Comparison of ENCODE assay signal across 8 cellular contexts in the genomic region with DNA sequence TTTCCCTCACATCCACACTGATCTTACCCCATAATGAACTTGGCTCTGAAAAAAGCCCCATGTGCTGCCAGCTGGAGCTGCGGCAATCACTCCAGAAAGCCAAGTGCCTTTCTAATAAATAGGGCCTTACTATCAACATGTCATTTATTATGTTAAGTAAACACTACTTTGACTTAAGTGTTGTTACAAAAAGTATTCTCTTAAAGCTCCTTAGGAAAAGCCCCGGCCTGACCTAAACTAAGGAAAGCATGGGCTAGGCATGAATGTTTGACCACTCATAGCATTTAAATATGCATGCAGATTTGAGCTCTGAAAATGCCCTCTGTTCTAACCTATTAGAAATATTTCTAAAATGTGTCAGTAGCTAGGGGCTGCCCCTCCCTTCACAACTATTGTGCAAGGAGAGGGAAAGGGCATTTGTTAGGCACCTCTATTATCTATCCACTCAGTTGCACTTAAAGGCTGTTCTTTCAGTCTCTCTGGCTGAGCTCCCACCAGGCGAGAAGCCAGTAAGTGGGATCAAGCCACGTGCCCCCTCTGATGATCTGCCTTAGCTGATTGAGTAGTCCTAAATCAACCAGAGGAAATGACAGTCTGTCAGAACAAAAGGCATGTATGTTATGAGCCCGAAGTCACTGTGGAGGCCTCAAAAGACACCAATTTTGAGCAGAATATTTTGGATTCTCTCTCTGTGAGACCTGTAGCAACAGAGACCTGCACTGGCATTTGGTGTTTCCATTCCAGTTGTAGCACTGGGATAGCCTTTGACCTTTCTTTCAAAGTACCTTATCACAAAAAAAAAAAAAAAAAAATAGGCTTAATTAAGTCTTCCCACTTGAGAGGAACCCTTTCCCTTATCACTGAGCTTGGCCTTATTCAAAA.
DNase-seq lines count a peak whose midpoint lies in the region; ATAC-seq, FAIRE-seq and TF ChIP-seq lines count a peak whose summit lies in the region.

No MANE protein-coding gene starts in this region.

- BruUV-seq in endothelial cell of umbilical vein (replicated peaks; lab: Mats Ljungman, UMichigan), result no TSS peak

- DNase-seq in DMS153 (lab: John Stamatoyannopoulos, UW) (peak; percentile 93), NCI-H2227 (lab: John Stamatoyannopoulos, UW; ENCODE audit: unreplicated experiment) (peak; percentile 90), endothelial cell of umbilical vein (ENCODE audit: low read depth, low spot score) (peak; percentile 93), neural progenitor cell (ENCODE audit: low spot score) (peak; percentile 34), middle frontal gyrus (ENCODE audit: extremely low spot score, low spot score) (no peak)
- DNase-seq in naive thymus-derived CD8-positive, alpha-beta T cell, result no peak
- no peak for DNase-seq in T-helper 2 cell treated with Interferon-gamma antibody and Interleukin-4, amounts not matched to agents 5 μg/mL and 100 μg/mL, for 36 hours (ENCODE audit: low spot score)

- H3K27me3 ChIP-seq in endothelial cell of umbilical vein (ENCODE audit: control insufficient read depth in 2 of 2, insufficient read depth in 2 of 2, low read length in 2 of 2) (no peaks in the 10 kb centered on the region), neural progenitor cell (no peaks in the 10 kb centered on the region)

- H3K79me2 ChIP-seq in endothelial cell of umbilical vein (ENCODE audit: control insufficient read depth, insufficient read depth, low read length) (no peaks in the 10 kb centered on the region), neural progenitor cell (ENCODE audit: low read depth) (no peaks in the 10 kb centered on the region)

- dilution Hi-C loops in endothelial cell of umbilical vein (cut with MboI; ENCODE audit: extremely low pct_ligation_motif_present, low sequenced_read_pairs), result no loop called here

- intact Hi-C loops in endothelial cell of umbilical vein (cut with micrococcal nuclease), result loop anchor here (10.0 kb wide), 1 partner anchor 253 kb away; no protein-coding TSS in a partner anchor

- no peak overlapping the region for H3K27ac Mint-ChIP-seq in neural progenitor cell
- no peak overlapping the region for H3K27ac Mint-ChIP-seq in naive thymus-derived CD8-positive, alpha-beta T cell
- H3K27ac Mint-ChIP-seq in T-helper 2 cell treated with Interferon-gamma antibody and Interleukin-4, amounts not matched to agents 5 μg/mL and 100 μg/mL, for 36 hours, result no peak overlapping the region

- H3K4me1 ChIP-seq in endothelial cell of umbilical vein (ENCODE audit: control insufficient read depth, extremely low read depth, insufficient read depth, low read length) (peaks cover 21% of the 10 kb centered on the region), neural progenitor cell (peaks cover 18% of the 10 kb centered on the region)

- no peaks in the 10 kb centered on the region for H4K20me1 ChIP-seq in endothelial cell of umbilical vein (replicated peaks; ENCODE audit: control insufficient read depth, extremely low read depth, insufficient read depth, low read length)
- no peaks in the 10 kb centered on the region for H4K20me1 ChIP-seq in neural progenitor cell (ENCODE audit: low read depth)

- peak overlapping the region; percentile 37 for H3K27ac ChIP-seq in endothelial cell of umbilical vein (ENCODE audit: insufficient read depth, low read depth, low read length)
- H3K27ac ChIP-seq in neural progenitor cell, result no peak overlapping the region

- peaks cover 5% of the 10 kb centered on the region for H3F3A ChIP-seq in neural progenitor cell (ENCODE audit: low read depth)

- H3K4me3 ChIP-seq in endothelial cell of umbilical vein (replicated peaks in 1 of 3; ENCODE audit: insufficient read depth in 1 of 3, low read depth in 1 of 3, low read length in 3 of 3) (no peak overlapping the region), neural progenitor cell (no peak overlapping the region)

- POLR2A ChIA-PET in endothelial cell of umbilical vein (lab: Charles Lee), result interaction anchor here (0.6 kb wide), 1 partner anchor 78 kb away, joined by 3 read pairs; no protein-coding TSS in a partner anchor
- POLR2A ChIA-PET in naive thymus-derived CD8-positive, alpha-beta T cell (lab: Charles Lee), result no interaction called here

- H3K9ac ChIP-seq in endothelial cell of umbilical vein (replicated peaks; ENCODE audit: extremely low read depth, insufficient read depth, low read length), result no peak overlapping the region
- H3K9ac ChIP-seq in neural progenitor cell, result no peak overlapping the region

- H3K36me3 Mint-ChIP-seq in neural progenitor cell, result peaks cover 28% of the 10 kb centered on the region
- H3K36me3 Mint-ChIP-seq in naive thymus-derived CD8-positive, alpha-beta T cell, result no peaks in the 10 kb centered on the region
- H3K36me3 Mint-ChIP-seq in T-helper 2 cell treated with Interferon-gamma antibody and Interleukin-4, amounts not matched to agents 5 μg/mL and 100 μg/mL, for 36 hours (ENCODE audit: low read depth), result no peaks in the 10 kb centered on the region

- FAIRE-seq in endothelial cell of umbilical vein (lab: Jason Lieb, UNC), result peak; percentile 85

- no peak for ATAC-seq in HG02840 (IDR thresholded peaks at IDR 0.05; ENCODE audit: low FRiP score, unreplicated experiment)
- no peak for ATAC-seq in naive thymus-derived CD8-positive, alpha-beta T cell

- peaks cover 0 to 3% of the 10 kb centered on the region in 2 experiments for H3K36me3 ChIP-seq in endothelial cell of umbilical vein (ENCODE audit: control insufficient read depth in 2 of 2, extremely low read depth in 1 of 2, insufficient read depth in 2 of 2, low read length in 2 of 2)
- H3K36me3 ChIP-seq in neural progenitor cell, result no peaks in the 10 kb centered on the region

- peak overlapping the region; percentile 1 for H2AFZ ChIP-seq in endothelial cell of umbilical vein (ENCODE audit: low read depth, low read length)
- no peak overlapping the region for H2AFZ ChIP-seq in neural progenitor cell (replicated peaks)

- no peak for TF ChIP-seq CTCF in endothelial cell of umbilical vein (IDR thresholded peaks at IDR 0.05; ENCODE audit: extremely low read depth in 1 of 2, insufficient read depth in 1 of 2, low read depth in 1 of 2, low read length in 2 of 2)
- TF ChIP-seq CTCF in neural progenitor cell (IDR thresholded peaks at IDR 0.05), result no peak

- H3K9me3 Mint-ChIP-seq in neural progenitor cell, result no peaks in the 10 kb centered on the region
- H3K9me3 Mint-ChIP-seq in naive thymus-derived CD8-positive, alpha-beta T cell, result no peaks in the 10 kb centered on the region
- H3K9me3 Mint-ChIP-seq in T-helper 2 cell treated with Interferon-gamma antibody and Interleukin-4, amounts not matched to agents 5 μg/mL and 100 μg/mL, for 36 hours, result no peaks in the 10 kb centered on the region

- H3K9me3 ChIP-seq in endothelial cell of umbilical vein (replicated peaks; ENCODE audit: control insufficient read depth, insufficient read depth, low read length) (no peaks in the 10 kb centered on the region), neural progenitor cell (ENCODE audit: low read depth) (no peaks in the 10 kb centered on the region)

- peaks cover 43% of the 10 kb centered on the region for H3K4me1 Mint-ChIP-seq in neural progenitor cell
- H3K4me1 Mint-ChIP-seq in naive thymus-derived CD8-positive, alpha-beta T cell, result no peaks in the 10 kb centered on the region
- no peaks in the 10 kb centered on the region for H3K4me1 Mint-ChIP-seq in T-helper 2 cell treated with Interferon-gamma antibody and Interleukin-4, amounts not matched to agents 5 μg/mL and 100 μg/mL, for 36 hours (ENCODE audit: low read depth)

- H3K4me3 Mint-ChIP-seq in neural progenitor cell, result no peak overlapping the region
- no peak overlapping the region for H3K4me3 Mint-ChIP-seq in naive thymus-derived CD8-positive, alpha-beta T cell
- H3K4me3 Mint-ChIP-seq in T-helper 2 cell treated with Interferon-gamma antibody and Interleukin-4, amounts not matched to agents 5 μg/mL and 100 μg/mL, for 36 hours, result no peak overlapping the region

- H3K9me1 ChIP-seq in endothelial cell of umbilical vein (replicated peaks; ENCODE audit: control insufficient read depth, extremely low read depth, insufficient read depth, low read length), result no peaks in the 10 kb centered on the region

- CTCF ChIA-PET in endothelial cell of umbilical vein (lab: Charles Lee), result interaction anchor here (0.7 to 2.2 kb wide), 20 partner anchors 8 to 694 kb away, joined by 3 to 24 read pairs (median 4); partner anchors contain the start of gene ITGB8

- no peak for TF ChIP-seq POLR2A in endothelial cell of umbilical vein (IDR thresholded peaks at IDR 0.05; ENCODE audit: low read depth, low read length)

- H3K4me2 ChIP-seq in endothelial cell of umbilical vein (ENCODE audit: insufficient read depth, low read length) (peak overlapping the region; percentile 18), neural progenitor cell (peak overlapping the region; percentile 16)

- H3K27me3 Mint-ChIP-seq in neural progenitor cell (ENCODE audit: insufficient read depth, low read depth), result no peaks in the 10 kb centered on the region
- no peaks in the 10 kb centered on the region for H3K27me3 Mint-ChIP-seq in naive thymus-derived CD8-positive, alpha-beta T cell
- no peaks in the 10 kb centered on the region for H3K27me3 Mint-ChIP-seq in T-helper 2 cell treated with Interferon-gamma antibody and Interleukin-4, amounts not matched to agents 5 μg/mL and 100 μg/mL, for 36 hours (ENCODE audit: low read depth)

TF ChIP-seq in endothelial cell of umbilical vein, 7 proteins besides CTCF, POLR2A, EP300 and RAD21:
- TF ChIP-seq MYC (IDR thresholded peaks at IDR 0.05; ENCODE audit: low read depth, low read length), result no peak
- TF ChIP-seq FOS (IDR thresholded peaks at IDR 0.05; ENCODE audit: borderline replicate concordance, insufficient read depth, low read length), result no peak
- peak; percentile 36 for TF ChIP-seq GATA2 (IDR thresholded peaks at IDR 0.05; ENCODE audit: insufficient read depth, insufficient read length, low read depth, low read length)
- TF ChIP-seq MAX (IDR thresholded peaks at IDR 0.05; ENCODE audit: insufficient read depth, insufficient read length), result peak; percentile 74
- TF ChIP-seq EZH2 (IDR thresholded peaks at IDR 0.05; ENCODE audit: borderline replicate concordance, low read depth, low read length, severe bottlenecking), result no peak
- peak; percentile 25 for TF ChIP-seq POLR2AphosphoS5 (IDR thresholded peaks at IDR 0.05; ENCODE audit: insufficient read depth, low read depth, low read length)
- no peak for TF ChIP-seq JUN (IDR thresholded peaks at IDR 0.05; ENCODE audit: borderline replicate concordance, insufficient read depth, insufficient read length, low read depth)

Comparison
In these comparisons a context has a peak if more than half of its experiments do, and no peak if none do; other contexts are left out.
1. DNase-seq: peak in DMS153 (single experiment), NCI-H2227 (single experiment), endothelial cell of umbilical vein (single experiment) and neural progenitor cell (single experiment); none in middle frontal gyrus (single experiment), naive thymus-derived CD8-positive, alpha-beta T cell (0 of 10) and T-helper 2 cell treated with Interferon-gamma antibody and Interleukin-4, amounts not matched to agents 5 μg/mL and 100 μg/mL, for 36 hours (single experiment).